In the genomic region with DNA sequence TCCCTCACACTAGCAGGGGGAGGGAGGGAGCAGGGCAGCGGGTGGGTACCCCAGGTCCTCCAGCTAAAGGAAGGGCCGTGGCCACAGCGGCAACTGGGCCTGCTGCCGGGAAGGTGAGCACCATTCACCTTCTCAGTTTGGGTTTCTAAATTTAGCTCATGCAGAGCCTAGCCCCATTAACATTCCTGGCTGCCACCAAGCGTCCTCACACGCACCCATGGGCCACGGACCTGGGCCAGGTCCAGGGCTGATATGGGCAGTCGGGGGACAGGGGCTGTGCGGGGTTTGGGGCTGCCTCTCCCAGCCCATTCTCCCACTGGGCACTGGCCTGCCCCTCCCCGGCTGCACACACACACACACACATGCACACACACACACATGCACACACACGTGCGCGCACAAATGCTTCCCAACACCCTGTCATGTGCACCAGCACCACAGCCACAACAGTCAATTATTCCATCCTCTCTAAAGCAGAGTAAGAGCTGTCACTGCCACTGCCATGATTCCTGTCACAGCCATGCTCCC, we compare ENCODE assay signal across 35 cellular contexts. TPM values are rescaled to one million over a fixed set of nuclear protein-coding genes. Genes with fewer than 3 reads are reported as not detected.
DNase-seq lines count a peak whose midpoint lies in the region; TF ChIP-seq lines count a peak whose summit lies in the region.
"Had no signal": no experiment of that assay in that cellular context is flagged by ENCODE, and none has a peak within 500 bp of the region (broad histone marks: within the 10 kb centered on the region; RNA-seq: fewer than 3 reads in every experiment).

No MANE protein-coding gene starts in this region.

- H3K4me1 ChIP-seq in left ventricle myocardium inferior = peaks cover 48% of the 10 kb centered on the region
- peaks cover 46% of the 10 kb centered on the region for H3K4me1 ChIP-seq in prostate gland (replicated peaks)
- H3K4me1 ChIP-seq: foreskin keratinocyte, uterus had no signal

- H3K9me3 ChIP-seq in left ventricle myocardium inferior (replicated peaks) (no peaks in the 10 kb centered on the region), prostate gland (no peaks in the 10 kb centered on the region)
- H3K9me3 ChIP-seq: esophagus muscularis mucosa, spleen, uterus had no signal

- intact Hi-C loops in left ventricle myocardium inferior (cut with micrococcal nuclease) (no loop called here), prostate gland (cut with DNase I) (no loop called here)

- TF ChIP-seq POLR2A in prostate gland (IDR thresholded peaks at IDR 0.05) = no peak

- peaks cover 22% of the 10 kb centered on the region for H3K27me3 ChIP-seq in H7 (ENCODE audit: control insufficient read depth, insufficient read depth, low read length)
- H3K27me3 ChIP-seq in left ventricle myocardium inferior (ENCODE audit: low read depth) = peaks cover 15% of the 10 kb centered on the region
- no peaks in the 10 kb centered on the region for H3K27me3 ChIP-seq in prostate gland (replicated peaks; ENCODE audit: insufficient read depth)
- H3K27me3 ChIP-seq: uterus had no signal

- TF ChIP-seq CTCF in left ventricle myocardium inferior (IDR thresholded peaks at IDR 0.05; ENCODE audit: borderline replicate concordance) (no peak), prostate gland (IDR thresholded peaks at IDR 0.05) (no peak)

- peak; percentile 59 for DNase-seq in H7
- peak; percentile 36 for DNase-seq in left ventricle myocardium inferior
- no peak for DNase-seq in prostate gland (ENCODE audit: low spot score)
- DNase-seq in iPS-NIHi7 (ENCODE audit: extremely low spot score) = no peak
- no peak for DNase-seq in AG20443 (ENCODE audit: low spot score)
- no peak for DNase-seq in stimulated activated CD8-positive, alpha-beta memory T cell treated with anti-CD3 and anti-CD28 coated beads, Interleukin-4, amount 100 ng/mL, for 48 hours
- no peak for DNase-seq in superior temporal gyrus (ENCODE audit: extremely low spot score)
- DNase-seq: activated CD4-positive, alpha-beta memory T cell treated with anti-CD3 and anti-CD28 coated beads, Interleukin-2, amount 10 ng/mL, durations not matched to agents 7 days and 5 days; activated CD4-positive, CD25-positive, alpha-beta regulatory T cell treated with anti-CD3 and anti-CD28 coated beads, Interleukin-2, amount 50 U/mL, for 72 hours; activated CD8-positive, alpha-beta memory T cell treated with anti-CD3 and anti-CD28 coated beads, Interleukin-2, amount 50 U/mL, for 48 hours; activated naive CD4-positive, alpha-beta T cell treated with anti-CD3 and anti-CD28 coated beads, Interleukin-2, amount 50 U/mL, for 16 hours; amniotic stem cell; COR-L47; DMS79; endodermal cell; foreskin keratinocyte; GF-D8; naive B cell; NCI-H1436; NCI-H2081 treated with DMSO at 0.1 percent for 48 hours; NCI-H774; retina; spleen; stimulated activated CD4-positive, alpha-beta T cell treated with anti-CD3 and anti-CD28 coated beads, Interleukin-2, amount 100 ng/mL, for 48 hours; uterus had no signal

- no peaks in the 10 kb centered on the region for H3K36me3 ChIP-seq in H7 (replicated peaks; ENCODE audit: control insufficient read depth, insufficient read depth, low read length)
- no peaks in the 10 kb centered on the region for H3K36me3 ChIP-seq in left ventricle myocardium inferior
- no peaks in the 10 kb centered on the region for H3K36me3 ChIP-seq in prostate gland
- H3K36me3 ChIP-seq: cardiac muscle cell, esophagus muscularis mucosa, spleen, uterus had no signal

- WGBS in prostate gland = 57% methylated on average over 13 of the region's 13 CpGs

- H3K27ac ChIP-seq in angular gyrus (ENCODE audit: low read depth, low read length) (peak overlapping the region; percentile 52), left ventricle myocardium inferior (replicated peaks) (peak overlapping the region; percentile 92), prostate gland (peak overlapping the region; percentile 88 to 93)
- H3K27ac ChIP-seq: cardiac muscle cell, coronary artery, esophagus muscularis mucosa, foreskin keratinocyte, KMS-11, spleen, uterus had no signal

- H3K4me3 ChIP-seq in H7 (ENCODE audit: insufficient read depth, low read depth, low read length) (no peak overlapping the region), left ventricle myocardium inferior (peak overlapping the region; percentile 46), prostate gland (no peak overlapping the region)
- H3K4me3 ChIP-seq: cardiac muscle cell, coronary artery, esophagus muscularis mucosa, spleen, uterus had no signal

RNA-seq across cellular contexts. Expression of a gene that starts 28.7 kb away (rescaled TPM):
- 3.6 and 4.8 TPM in 2 replicates for total RNA-seq in H7 (2014; rRNA removed; shearing (Covaris generic))
- total RNA-seq in left ventricle myocardium inferior (18.9 TPM), prostate gland (100 to 1,000 TPM; 114 to 199 TPM)
- total RNA-seq: activated CD4-positive, alpha-beta memory T cell treated with anti-CD3 and anti-CD28 coated beads, Interleukin-2, amount 10 ng/mL, durations not matched to agents 7 days and 5 days had no signal

RNA-seq across cellular contexts. Expression of a gene that starts 43.6 kb away (rescaled TPM):
- 2.5 and 2.6 TPM in 2 replicates for total RNA-seq in H7 (2014; rRNA removed; shearing (Covaris generic))
- total RNA-seq in left ventricle myocardium inferior (0.88 TPM), prostate gland (1 to 10 TPM in 1 of 2 donors, under 1 TPM in 1; 0.09 to 1.2 TPM)
- total RNA-seq: activated T-helper 17 cell treated with anti-CD3 and anti-CD28 coated beads, Interleukin-2, amount 50 U/mL, for 72 hours; foreskin keratinocyte; HT1080; osteocyte; RPMI7951; SK-MEL-5 had no signal

Comparison
In these comparisons a context has a peak if more than half of its experiments do, and no peak if none do; other contexts are left out.
1. DNase-seq: peak in H7 (single experiment) and left ventricle myocardium inferior (single experiment); none in prostate gland (single experiment), iPS-NIHi7 (single experiment), AG20443 (single experiment), stimulated activated CD8-positive, alpha-beta memory T cell treated with anti-CD3 and anti-CD28 coated beads, Interleukin-4, amount 100 ng/mL, for 48 hours (single experiment) and superior temporal gyrus (single experiment).
2. Peak in every context shown above with its lines, with median percentiles within 50 percentile points of each other: H3K27ac ChIP-seq.